ENCODE assay signal across 1 cellular context in the genomic region with DNA sequence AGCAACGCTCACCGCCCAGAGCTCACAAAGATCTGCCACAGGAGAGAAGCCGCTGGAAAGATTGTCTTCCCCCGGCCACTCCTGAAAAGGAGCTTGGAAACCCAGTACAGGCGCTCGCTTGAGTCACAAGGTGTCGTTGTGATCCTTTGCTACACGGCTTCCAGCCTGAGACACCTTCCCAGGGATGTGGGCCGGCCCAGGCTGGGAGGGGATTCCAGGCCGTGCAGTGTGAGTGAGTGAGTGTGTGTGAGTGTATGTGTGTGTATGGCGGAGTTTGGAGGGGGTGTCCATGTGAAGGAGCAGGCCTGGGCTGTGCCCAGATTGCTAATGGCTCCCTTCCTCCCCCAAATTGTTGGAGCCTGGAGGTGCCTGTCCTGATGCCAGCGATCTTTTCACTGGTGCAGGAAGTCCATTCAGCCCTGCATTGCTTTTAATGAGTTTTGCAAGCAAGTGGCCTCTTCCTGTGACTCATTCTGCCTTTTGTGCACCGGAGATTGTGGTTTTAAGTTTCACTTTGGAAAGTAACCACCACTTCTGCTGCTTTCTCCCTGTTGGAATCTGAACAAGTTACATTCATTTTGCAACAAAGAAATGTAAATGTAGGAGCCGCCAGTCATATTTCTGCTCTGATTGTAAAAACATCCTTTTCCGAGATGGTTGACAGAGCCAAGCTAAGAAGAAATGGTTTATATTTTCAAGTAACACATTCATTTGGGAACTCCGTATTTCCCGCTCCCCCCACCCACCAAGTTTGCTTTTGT.
TF ChIP-seq lines count a peak whose summit lies in the region.

No MANE protein-coding gene starts in this region.

TF ChIP-seq in HepG2, 621 proteins besides CTCF, POLR2A, EP300 and RAD21 (continued from another document and continues in another):
- TF ChIP-seq, protein P1, sequence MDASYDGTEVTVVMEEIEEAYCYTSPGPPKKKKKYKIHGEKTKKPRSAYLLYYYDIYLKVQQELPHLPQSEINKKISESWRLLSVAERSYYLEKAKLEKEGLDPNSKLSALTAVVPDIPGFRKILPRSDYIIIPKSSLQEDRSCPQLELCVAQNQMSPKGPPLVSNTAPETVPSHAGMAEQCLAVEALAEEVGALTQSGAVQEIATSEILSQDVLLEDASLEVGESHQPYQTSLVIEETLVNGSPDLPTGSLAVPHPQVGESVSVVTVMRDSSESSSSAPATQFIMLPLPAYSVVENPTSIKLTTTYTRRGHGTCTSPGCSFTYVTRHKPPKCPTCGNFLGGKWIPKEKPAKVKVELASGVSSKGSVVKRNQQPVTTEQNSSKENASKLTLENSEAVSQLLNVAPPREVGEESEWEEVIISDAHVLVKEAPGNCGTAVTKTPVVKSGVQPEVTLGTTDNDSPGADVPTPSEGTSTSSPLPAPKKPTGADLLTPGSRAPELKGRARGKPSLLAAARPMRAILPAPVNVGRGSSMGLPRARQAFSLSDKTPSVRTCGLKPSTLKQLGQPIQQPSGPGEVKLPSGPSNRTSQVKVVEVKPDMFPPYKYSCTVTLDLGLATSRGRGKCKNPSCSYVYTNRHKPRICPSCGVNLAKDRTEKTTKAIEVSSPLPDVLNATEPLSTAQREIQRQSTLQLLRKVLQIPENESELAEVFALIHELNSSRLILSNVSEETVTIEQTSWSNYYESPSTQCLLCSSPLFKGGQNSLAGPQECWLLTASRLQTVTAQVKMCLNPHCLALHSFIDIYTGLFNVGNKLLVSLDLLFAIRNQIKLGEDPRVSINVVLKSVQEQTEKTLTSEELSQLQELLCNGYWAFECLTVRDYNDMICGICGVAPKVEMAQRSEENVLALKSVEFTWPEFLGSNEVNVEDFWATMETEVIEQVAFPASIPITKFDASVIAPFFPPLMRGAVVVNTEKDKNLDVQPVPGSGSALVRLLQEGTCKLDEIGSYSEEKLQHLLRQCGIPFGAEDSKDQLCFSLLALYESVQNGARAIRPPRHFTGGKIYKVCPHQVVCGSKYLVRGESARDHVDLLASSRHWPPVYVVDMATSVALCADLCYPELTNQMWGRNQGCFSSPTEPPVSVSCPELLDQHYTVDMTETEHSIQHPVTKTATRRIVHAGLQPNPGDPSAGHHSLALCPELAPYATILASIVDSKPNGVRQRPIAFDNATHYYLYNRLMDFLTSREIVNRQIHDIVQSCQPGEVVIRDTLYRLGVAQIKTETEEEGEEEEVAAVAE (CRISPR knock-in tag; IDR thresholded peaks at IDR 0.05; ENCODE audit: borderline replicate concordance) = 0 out of 2 replicates have a peak, but pooled peaks have one; percentile 62
- TF ChIP-seq ZNF660 (CRISPR knock-in tag; IDR thresholded peaks at IDR 0.05; ENCODE audit: borderline replicate concordance, low read depth) (no peak), KDM3A (CRISPR knock-in tag; IDR thresholded peaks at IDR 0.05; ENCODE audit: low read depth) (no peak), MAFG (CRISPR knock-in tag; IDR thresholded peaks at IDR 0.05) (no peak), CEBPG (CRISPR knock-in tag; IDR thresholded peaks at IDR 0.05) (peak; percentile 74; the same call in 1 of the 2 replicates), CBX1 (IDR thresholded peaks at IDR 0.05; ENCODE audit: low read depth) (no peak), EZH2 (conservative IDR thresholded peaks at IDR 0.05; ENCODE audit: low read depth, low read length) (no peak), ZNF335 (CRISPR knock-in tag; IDR thresholded peaks at IDR 0.05) (peak; percentile 74; the same call in 1 of the 2 replicates), ZNF772 (CRISPR knock-in tag; IDR thresholded peaks at IDR 0.05) (0 out of 2 replicates have a peak, but pooled peaks have one; percentile 75), NR2F2 (IDR thresholded peaks at IDR 0.05; ENCODE audit: borderline replicate concordance, low read depth) (no peak; the same call in 1 of the 2 replicates), SRSF9 (IDR thresholded peaks at IDR 0.05; ENCODE audit: borderline replicate concordance, insufficient read depth, low read depth, low read length, poor library complexity, severe bottlenecking) (no peak), ELF1 (CRISPR knock-in tag; IDR thresholded peaks at IDR 0.05) (peak; percentile 69), ZNF354B (CRISPR knock-in tag; IDR thresholded peaks at IDR 0.05) (no peak), ZNF670 (CRISPR knock-in tag; IDR thresholded peaks at IDR 0.05; ENCODE audit: borderline replicate concordance) (no peak), CHD4 (IDR thresholded peaks at IDR 0.05; ENCODE audit: borderline replicate concordance, low read length) (no peak), ZNF878 (CRISPR knock-in tag; IDR thresholded peaks at IDR 0.05) (no peak), ZNF629 (CRISPR knock-in tag; conservative IDR thresholded peaks at IDR 0.05) (no peak), ZNF782 (CRISPR knock-in tag; IDR thresholded peaks at IDR 0.05; ENCODE audit: borderline replicate concordance) (peak; percentile 92), PHF21A (CRISPR knock-in tag; IDR thresholded peaks at IDR 0.05) (peak; percentile 54; the same call in 1 of the 2 replicates), MED8 (CRISPR knock-in tag; IDR thresholded peaks at IDR 0.05; ENCODE audit: insufficient replicate concordance) (peak; percentile 56), ZNF644 (CRISPR knock-in tag; IDR thresholded peaks at IDR 0.05; ENCODE audit: low read depth) (peak; percentile 48; the same call in 1 of the 2 replicates)
- TF ChIP-seq, protein P2, sequence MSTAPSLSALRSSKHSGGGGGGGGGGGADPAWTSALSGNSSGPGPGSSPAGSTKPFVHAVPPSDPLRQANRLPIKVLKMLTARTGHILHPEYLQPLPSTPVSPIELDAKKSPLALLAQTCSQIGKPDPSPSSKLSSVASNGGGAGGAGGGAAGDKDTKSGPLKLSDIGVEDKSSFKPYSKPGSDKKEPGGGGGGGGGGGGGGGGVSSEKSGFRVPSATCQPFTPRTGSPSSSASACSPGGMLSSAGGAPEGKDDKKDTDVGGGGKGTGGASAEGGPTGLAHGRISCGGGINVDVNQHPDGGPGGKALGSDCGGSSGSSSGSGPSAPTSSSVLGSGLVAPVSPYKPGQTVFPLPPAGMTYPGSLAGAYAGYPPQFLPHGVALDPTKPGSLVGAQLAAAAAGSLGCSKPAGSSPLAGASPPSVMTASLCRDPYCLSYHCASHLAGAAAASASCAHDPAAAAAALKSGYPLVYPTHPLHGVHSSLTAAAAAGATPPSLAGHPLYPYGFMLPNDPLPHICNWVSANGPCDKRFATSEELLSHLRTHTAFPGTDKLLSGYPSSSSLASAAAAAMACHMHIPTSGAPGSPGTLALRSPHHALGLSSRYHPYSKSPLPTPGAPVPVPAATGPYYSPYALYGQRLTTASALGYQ (CRISPR knock-in tag; IDR thresholded peaks at IDR 0.05) = peak; percentile 76; the same call in 1 of the 2 replicates
- TF ChIP-seq, protein P3, sequence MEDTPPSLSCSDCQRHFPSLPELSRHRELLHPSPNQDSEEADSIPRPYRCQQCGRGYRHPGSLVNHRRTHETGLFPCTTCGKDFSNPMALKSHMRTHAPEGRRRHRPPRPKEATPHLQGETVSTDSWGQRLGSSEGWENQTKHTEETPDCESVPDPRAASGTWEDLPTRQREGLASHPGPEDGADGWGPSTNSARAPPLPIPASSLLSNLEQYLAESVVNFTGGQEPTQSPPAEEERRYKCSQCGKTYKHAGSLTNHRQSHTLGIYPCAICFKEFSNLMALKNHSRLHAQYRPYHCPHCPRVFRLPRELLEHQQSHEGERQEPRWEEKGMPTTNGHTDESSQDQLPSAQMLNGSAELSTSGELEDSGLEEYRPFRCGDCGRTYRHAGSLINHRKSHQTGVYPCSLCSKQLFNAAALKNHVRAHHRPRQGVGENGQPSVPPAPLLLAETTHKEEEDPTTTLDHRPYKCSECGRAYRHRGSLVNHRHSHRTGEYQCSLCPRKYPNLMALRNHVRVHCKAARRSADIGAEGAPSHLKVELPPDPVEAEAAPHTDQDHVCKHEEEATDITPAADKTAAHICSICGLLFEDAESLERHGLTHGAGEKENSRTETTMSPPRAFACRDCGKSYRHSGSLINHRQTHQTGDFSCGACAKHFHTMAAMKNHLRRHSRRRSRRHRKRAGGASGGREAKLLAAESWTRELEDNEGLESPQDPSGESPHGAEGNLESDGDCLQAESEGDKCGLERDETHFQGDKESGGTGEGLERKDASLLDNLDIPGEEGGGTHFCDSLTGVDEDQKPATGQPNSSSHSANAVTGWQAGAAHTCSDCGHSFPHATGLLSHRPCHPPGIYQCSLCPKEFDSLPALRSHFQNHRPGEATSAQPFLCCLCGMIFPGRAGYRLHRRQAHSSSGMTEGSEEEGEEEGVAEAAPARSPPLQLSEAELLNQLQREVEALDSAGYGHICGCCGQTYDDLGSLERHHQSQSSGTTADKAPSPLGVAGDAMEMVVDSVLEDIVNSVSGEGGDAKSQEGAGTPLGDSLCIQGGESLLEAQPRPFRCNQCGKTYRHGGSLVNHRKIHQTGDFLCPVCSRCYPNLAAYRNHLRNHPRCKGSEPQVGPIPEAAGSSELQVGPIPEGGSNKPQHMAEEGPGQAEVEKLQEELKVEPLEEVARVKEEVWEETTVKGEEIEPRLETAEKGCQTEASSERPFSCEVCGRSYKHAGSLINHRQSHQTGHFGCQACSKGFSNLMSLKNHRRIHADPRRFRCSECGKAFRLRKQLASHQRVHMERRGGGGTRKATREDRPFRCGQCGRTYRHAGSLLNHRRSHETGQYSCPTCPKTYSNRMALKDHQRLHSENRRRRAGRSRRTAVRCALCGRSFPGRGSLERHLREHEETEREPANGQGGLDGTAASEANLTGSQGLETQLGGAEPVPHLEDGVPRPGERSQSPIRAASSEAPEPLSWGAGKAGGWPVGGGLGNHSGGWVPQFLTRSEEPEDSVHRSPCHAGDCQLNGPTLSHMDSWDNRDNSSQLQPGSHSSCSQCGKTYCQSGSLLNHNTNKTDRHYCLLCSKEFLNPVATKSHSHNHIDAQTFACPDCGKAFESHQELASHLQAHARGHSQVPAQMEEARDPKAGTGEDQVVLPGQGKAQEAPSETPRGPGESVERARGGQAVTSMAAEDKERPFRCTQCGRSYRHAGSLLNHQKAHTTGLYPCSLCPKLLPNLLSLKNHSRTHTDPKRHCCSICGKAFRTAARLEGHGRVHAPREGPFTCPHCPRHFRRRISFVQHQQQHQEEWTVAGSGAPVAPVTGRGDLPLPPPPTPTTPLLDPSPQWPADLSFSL (CRISPR knock-in tag; IDR thresholded peaks at IDR 0.05) = peak; percentile 92
- TF ChIP-seq, protein P4, sequence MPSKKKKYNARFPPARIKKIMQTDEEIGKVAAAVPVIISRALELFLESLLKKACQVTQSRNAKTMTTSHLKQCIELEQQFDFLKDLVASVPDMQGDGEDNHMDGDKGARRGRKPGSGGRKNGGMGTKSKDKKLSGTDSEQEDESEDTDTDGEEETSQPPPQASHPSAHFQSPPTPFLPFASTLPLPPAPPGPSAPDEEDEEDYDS (CRISPR knock-in tag; IDR thresholded peaks at IDR 0.05) = peak; percentile 90
- TF ChIP-seq, protein P5, sequence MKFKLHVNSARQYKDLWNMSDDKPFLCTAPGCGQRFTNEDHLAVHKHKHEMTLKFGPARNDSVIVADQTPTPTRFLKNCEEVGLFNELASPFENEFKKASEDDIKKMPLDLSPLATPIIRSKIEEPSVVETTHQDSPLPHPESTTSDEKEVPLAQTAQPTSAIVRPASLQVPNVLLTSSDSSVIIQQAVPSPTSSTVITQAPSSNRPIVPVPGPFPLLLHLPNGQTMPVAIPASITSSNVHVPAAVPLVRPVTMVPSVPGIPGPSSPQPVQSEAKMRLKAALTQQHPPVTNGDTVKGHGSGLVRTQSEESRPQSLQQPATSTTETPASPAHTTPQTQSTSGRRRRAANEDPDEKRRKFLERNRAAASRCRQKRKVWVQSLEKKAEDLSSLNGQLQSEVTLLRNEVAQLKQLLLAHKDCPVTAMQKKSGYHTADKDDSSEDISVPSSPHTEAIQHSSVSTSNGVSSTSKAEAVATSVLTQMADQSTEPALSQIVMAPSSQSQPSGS (CRISPR knock-in tag; IDR thresholded peaks at IDR 0.05) = peak; percentile 59; the same call in 1 of the 2 replicates
- TF ChIP-seq, protein P6, sequence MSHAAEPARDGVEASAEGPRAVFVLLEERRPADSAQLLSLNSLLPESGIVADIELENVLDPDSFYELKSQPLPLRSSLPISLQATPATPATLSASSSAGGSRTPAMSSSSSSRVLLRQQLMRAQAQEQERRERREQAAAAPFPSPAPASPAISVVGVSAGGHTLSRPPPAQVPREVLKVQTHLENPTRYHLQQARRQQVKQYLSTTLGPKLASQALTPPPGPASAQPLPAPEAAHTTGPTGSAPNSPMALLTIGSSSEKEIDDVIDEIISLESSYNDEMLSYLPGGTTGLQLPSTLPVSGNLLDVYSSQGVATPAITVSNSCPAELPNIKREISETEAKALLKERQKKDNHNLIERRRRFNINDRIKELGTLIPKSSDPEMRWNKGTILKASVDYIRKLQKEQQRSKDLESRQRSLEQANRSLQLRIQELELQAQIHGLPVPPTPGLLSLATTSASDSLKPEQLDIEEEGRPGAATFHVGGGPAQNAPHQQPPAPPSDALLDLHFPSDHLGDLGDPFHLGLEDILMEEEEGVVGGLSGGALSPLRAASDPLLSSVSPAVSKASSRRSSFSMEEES (CRISPR knock-in tag; IDR thresholded peaks at IDR 0.05) = peak; percentile 53
- TF ChIP-seq, protein P7, sequence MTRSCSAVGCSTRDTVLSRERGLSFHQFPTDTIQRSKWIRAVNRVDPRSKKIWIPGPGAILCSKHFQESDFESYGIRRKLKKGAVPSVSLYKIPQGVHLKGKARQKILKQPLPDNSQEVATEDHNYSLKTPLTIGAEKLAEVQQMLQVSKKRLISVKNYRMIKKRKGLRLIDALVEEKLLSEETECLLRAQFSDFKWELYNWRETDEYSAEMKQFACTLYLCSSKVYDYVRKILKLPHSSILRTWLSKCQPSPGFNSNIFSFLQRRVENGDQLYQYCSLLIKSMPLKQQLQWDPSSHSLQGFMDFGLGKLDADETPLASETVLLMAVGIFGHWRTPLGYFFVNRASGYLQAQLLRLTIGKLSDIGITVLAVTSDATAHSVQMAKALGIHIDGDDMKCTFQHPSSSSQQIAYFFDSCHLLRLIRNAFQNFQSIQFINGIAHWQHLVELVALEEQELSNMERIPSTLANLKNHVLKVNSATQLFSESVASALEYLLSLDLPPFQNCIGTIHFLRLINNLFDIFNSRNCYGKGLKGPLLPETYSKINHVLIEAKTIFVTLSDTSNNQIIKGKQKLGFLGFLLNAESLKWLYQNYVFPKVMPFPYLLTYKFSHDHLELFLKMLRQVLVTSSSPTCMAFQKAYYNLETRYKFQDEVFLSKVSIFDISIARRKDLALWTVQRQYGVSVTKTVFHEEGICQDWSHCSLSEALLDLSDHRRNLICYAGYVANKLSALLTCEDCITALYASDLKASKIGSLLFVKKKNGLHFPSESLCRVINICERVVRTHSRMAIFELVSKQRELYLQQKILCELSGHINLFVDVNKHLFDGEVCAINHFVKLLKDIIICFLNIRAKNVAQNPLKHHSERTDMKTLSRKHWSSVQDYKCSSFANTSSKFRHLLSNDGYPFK (CRISPR knock-in tag; IDR thresholded peaks at IDR 0.05; ENCODE audit: borderline replicate concordance) = peak; percentile 70; the same call in 1 of the 2 replicates
- TF ChIP-seq, protein P8, sequence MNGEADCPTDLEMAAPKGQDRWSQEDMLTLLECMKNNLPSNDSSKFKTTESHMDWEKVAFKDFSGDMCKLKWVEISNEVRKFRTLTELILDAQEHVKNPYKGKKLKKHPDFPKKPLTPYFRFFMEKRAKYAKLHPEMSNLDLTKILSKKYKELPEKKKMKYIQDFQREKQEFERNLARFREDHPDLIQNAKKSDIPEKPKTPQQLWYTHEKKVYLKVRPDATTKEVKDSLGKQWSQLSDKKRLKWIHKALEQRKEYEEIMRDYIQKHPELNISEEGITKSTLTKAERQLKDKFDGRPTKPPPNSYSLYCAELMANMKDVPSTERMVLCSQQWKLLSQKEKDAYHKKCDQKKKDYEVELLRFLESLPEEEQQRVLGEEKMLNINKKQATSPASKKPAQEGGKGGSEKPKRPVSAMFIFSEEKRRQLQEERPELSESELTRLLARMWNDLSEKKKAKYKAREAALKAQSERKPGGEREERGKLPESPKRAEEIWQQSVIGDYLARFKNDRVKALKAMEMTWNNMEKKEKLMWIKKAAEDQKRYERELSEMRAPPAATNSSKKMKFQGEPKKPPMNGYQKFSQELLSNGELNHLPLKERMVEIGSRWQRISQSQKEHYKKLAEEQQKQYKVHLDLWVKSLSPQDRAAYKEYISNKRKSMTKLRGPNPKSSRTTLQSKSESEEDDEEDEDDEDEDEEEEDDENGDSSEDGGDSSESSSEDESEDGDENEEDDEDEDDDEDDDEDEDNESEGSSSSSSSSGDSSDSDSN (CRISPR knock-in tag; IDR thresholded peaks at IDR 0.05) = peak; percentile 49
